In the genomic region with DNA sequence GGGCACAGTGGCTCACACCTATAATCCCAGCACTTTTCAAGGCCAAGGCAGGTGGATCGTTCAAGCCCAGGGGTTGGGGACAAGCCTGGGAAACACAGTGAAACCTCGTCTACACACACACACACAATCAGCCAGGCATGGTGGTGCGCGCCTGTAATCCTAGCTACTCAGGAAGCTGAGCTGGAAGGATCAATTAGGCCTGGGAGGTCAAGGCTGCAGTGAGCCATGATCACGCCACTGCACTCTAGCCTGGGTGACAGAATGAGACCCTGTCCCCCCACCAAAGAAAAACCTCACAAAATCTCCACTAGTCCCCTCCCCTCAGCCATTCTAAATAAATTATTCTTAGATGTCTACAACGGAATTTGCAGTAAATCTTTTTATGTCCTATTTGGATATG, we compare ENCODE assay signal across 30 cellular contexts.
"Had no signal": no experiment of that assay in that cellular context is flagged by ENCODE, and none has a peak within 500 bp of the region (broad histone marks: within the 10 kb centered on the region; RNA-seq: fewer than 3 reads in every experiment).

No MANE protein-coding gene starts in this region.

- ATAC-seq: activated CD8-positive, alpha-beta memory T cell treated with anti-CD3 and anti-CD28 coated beads, Interleukin-2, amount 10 ng/mL, durations not matched to agents 7 days and 5 days; activated naive CD8-positive, alpha-beta T cell treated with anti-CD3 and anti-CD28 coated beads, Interleukin-2, amount 50 U/mL, for 24 hours; Right ventricle myocardium inferior had no signal

- H3K36me3 ChIP-seq: WERI-Rb-1 had no signal

- H3K4me3 ChIP-seq: PC-9 had no signal

- H3K27ac ChIP-seq: PC-9, RWPE1, WERI-Rb-1 had no signal

- DNase-seq: activated CD4-positive, alpha-beta memory T cell treated with anti-CD3 and anti-CD28 coated beads, Interleukin-2, amount 10 ng/mL, durations not matched to agents 7 days and 5 days; activated CD4-positive, alpha-beta T cell treated with anti-CD3 and anti-CD28 coated beads for 1 hour; activated CD4-positive, alpha-beta T cell treated with anti-CD3 and anti-CD28 coated beads for 48 hours; activated CD4-positive, CD25-positive, alpha-beta regulatory T cell; activated CD8-positive, alpha-beta memory T cell treated with anti-CD3 and anti-CD28 coated beads for 24 hours; activated CD8-positive, alpha-beta memory T cell treated with anti-CD3 and anti-CD28 coated beads, Interleukin-2, amount 10 ng/mL, durations not matched to agents 7 days and 5 days; activated CD8-positive, alpha-beta memory T cell treated with anti-CD3 and anti-CD28 coated beads, Interleukin-2, amount 50 U/mL, for 48 hours; activated effector memory CD4-positive, alpha-beta T cell treated with Interleukin-2 at 50 U/mL for 16 hours; activated naive CD4-positive, alpha-beta T cell treated with anti-CD3 and anti-CD28 coated beads, Interleukin-2, amount 10 ng/mL, durations not matched to agents 7 days and 5 days; activated naive CD8-positive, alpha-beta T cell treated with anti-CD3 and anti-CD28 coated beads, Interleukin-2, amount 50 U/mL, for 24 hours; activated T-cell treated with anti-CD3 and anti-CD28 coated beads, Interleukin-2, amount 50 U/mL, for 48 hours; anterior cingulate cortex; caudate nucleus; NCI-H1105; NCI-H1417 treated with DMSO at 0.1 percent for 48 hours; NCI-H187 treated with DMSO at 0.1 percent for 48 hours; NCI-H2081; NCI-H2171 treated with DMSO at 0.1 percent for 48 hours; NCI-H446 treated with DMSO at 0.1 percent for 48 hours; NCI-H524; NCI-H69; NK-92 treated with Interleukin-12 subunit alpha and Interleukin-12 subunit beta, amount 100 ng/mL, for 24 hours; PC-9; SW 1271; T-helper 1 cell; T-helper 2 cell; T-helper 9 cell; WERI-Rb-1 had no signal
